Comparison of ENCODE assay signal across 8 cellular contexts in the genomic region with DNA sequence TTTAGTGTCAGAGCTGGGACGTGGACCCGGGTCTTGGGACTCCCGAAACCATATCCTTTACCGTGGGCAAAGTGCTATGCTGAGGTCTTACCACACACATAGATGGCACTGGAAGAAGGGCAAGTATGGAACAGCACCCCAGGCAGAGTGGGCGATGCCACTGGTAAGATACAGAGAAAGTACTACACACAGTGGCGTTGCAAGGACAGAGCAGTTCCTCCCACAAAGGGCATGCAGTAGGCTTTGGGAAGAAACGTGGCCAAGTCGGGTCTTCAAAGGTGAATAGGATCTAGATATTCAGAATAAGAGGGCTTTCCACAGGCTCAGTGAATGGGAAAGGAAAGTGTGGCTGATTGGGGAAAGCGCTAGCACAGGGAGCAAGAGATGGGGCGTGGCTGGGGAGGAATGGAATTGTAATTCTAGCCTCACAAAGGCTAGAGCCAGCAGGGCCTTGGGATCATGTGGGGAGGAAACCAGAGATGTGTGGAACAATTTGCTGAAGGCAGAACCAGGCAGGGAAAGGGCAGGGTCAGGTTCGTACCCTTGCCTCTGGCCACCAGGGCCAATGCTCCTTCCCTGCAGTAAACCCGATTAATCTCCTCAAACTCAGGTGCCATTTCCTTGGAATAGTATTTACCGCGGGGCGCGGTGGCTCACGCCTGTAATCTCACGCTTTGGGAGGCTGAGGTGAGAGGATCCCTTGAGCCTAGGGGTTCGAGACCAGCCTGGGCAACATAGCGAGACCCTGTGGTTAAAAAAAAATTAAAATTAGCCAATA. TPM values are rescaled to one million over a fixed set of nuclear protein-coding genes. Genes with fewer than 3 reads are reported as not detected.
DNase-seq lines count a peak whose midpoint lies in the region; ATAC-seq and TF ChIP-seq lines count a peak whose summit lies in the region.

No MANE protein-coding gene starts in this region.

- H2AK5ac ChIP-seq in trophoblast cell (ENCODE audit: low read length): peak overlapping the region; percentile 71

- no peak overlapping the region for H3K4ac ChIP-seq in trophoblast cell (ENCODE audit: low read depth, low read length)

- CTCF ChIA-PET in activated CD4-positive, alpha-beta T cell treated with anti-CD3 and anti-CD28 coated beads, Interleukin-2, amount 10 ng/mL, durations not matched to agents 7 days and 5 days (lab: Charles Lee): interaction anchor here (0.6 to 3.7 kb wide), 10 partner anchors 8 to 30 kb away, joined by 3 to 13 read pairs (median 8); no protein-coding TSS in a partner anchor

- peaks cover 18% of the 10 kb centered on the region for H3K79me1 ChIP-seq in trophoblast cell (ENCODE audit: low read length)

- H3K14ac ChIP-seq in trophoblast cell (ENCODE audit: low read length): peak overlapping the region; percentile 20

- H3K4me3 ChIP-seq in trophoblast cell (ENCODE audit: low read depth, low read length): peak overlapping the region; percentile 11

- peaks cover 7% of the 10 kb centered on the region for H3K79me2 ChIP-seq in trophoblast cell (ENCODE audit: control insufficient read depth, insufficient read depth, low read length, poor library complexity)

- no CpG with 5 or more reads among the region's 20 CpGs for WGBS in trophoblast cell (ENCODE audit: extremely low coverage, insufficient coverage, insufficient read length)

- POLR2A ChIA-PET in activated CD4-positive, alpha-beta T cell treated with anti-CD3 and anti-CD28 coated beads, Interleukin-2, amount 10 ng/mL, durations not matched to agents 7 days and 5 days (lab: Charles Lee): interaction anchor here (0.6 to 1.4 kb wide), 3 partner anchors 10 to 17 kb away, joined by 4 to 7 read pairs (median 5); no protein-coding TSS in a partner anchor

- H4K91ac ChIP-seq in trophoblast cell (ENCODE audit: low read depth, low read length): peak overlapping the region; percentile 70

- no peak overlapping the region for H2BK120ac ChIP-seq in trophoblast cell (ENCODE audit: insufficient read depth, low read length, poor library complexity)

- H3K23ac ChIP-seq in trophoblast cell (ENCODE audit: low read length): no peak overlapping the region

- no peak overlapping the region for H3K18ac ChIP-seq in trophoblast cell (ENCODE audit: low read length)

- H3K27me3 Mint-ChIP-seq in activated CD4-positive, alpha-beta T cell treated with anti-CD3 and anti-CD28 coated beads, Interleukin-2, amount 10 ng/mL, durations not matched to agents 7 days and 5 days: no peaks in the 10 kb centered on the region

- H3K36me3 ChIP-seq in trophoblast cell (ENCODE audit: control insufficient read depth in 1 of 2, insufficient read depth in 2 of 2, low read length in 2 of 2): no peaks in the 10 kb centered on the region

- H3K9ac ChIP-seq in trophoblast cell (ENCODE audit: low read length): peak overlapping the region; percentile 30

- H2BK12ac ChIP-seq in trophoblast cell (ENCODE audit: low read length): peak overlapping the region; percentile 63

- H3K27ac ChIP-seq in VCaP (peak overlapping the region; percentile 95), foreskin keratinocyte (peak overlapping the region; percentile 95), trophoblast cell (ENCODE audit: low read depth, low read length) (peak overlapping the region; percentile 58)

- no peak for ATAC-seq in foreskin keratinocyte
- ATAC-seq in HG02623 (IDR thresholded peaks at IDR 0.05; ENCODE audit: unreplicated experiment): no peak

- peak overlapping the region; percentile 24 for H2BK5ac ChIP-seq in trophoblast cell (ENCODE audit: low read depth, low read length, poor library complexity)

- H2AFZ ChIP-seq in trophoblast cell (ENCODE audit: insufficient read depth, low read length, poor library complexity): no peak overlapping the region

- H3K9me3 ChIP-seq in trophoblast cell (ENCODE audit: insufficient read depth, low read depth, low read length): no peaks in the 10 kb centered on the region

- no peak for DNase-seq in activated CD4-positive, alpha-beta T cell treated with anti-CD3 and anti-CD28 coated beads, Interleukin-2, amount 10 ng/mL, durations not matched to agents 7 days and 5 days
- DNase-seq in activated CD4-positive, alpha-beta T cell treated with anti-CD3 and anti-CD28 coated beads, Interleukin-2, amount 50 U/mL, for 4 hours: no peak
- DNase-seq in foreskin keratinocyte: no peak
- DNase-seq in trophoblast cell: peak; percentile 81 to 84
- DNase-seq in COLO668 (lab: John Stamatoyannopoulos, UW; ENCODE audit: unreplicated experiment): no peak
- DNase-seq in DMS79 treated with DMSO at 0.1 percent for 48 hours (lab: John Stamatoyannopoulos, UW): no peak

- no peak overlapping the region for H4K12ac ChIP-seq in trophoblast cell (ENCODE audit: low read depth, low read length)

- peak overlapping the region; percentile 64 for H4K8ac ChIP-seq in trophoblast cell (ENCODE audit: low read depth, low read length)

- peak overlapping the region; percentile 100 for H3K27ac Mint-ChIP-seq in activated CD4-positive, alpha-beta T cell treated with anti-CD3 and anti-CD28 coated beads, Interleukin-2, amount 10 ng/mL, durations not matched to agents 7 days and 5 days

- peak overlapping the region; percentile 93 for H3K4me3 Mint-ChIP-seq in activated CD4-positive, alpha-beta T cell treated with anti-CD3 and anti-CD28 coated beads, Interleukin-2, amount 10 ng/mL, durations not matched to agents 7 days and 5 days

- H3K36me3 Mint-ChIP-seq in activated CD4-positive, alpha-beta T cell treated with anti-CD3 and anti-CD28 coated beads, Interleukin-2, amount 10 ng/mL, durations not matched to agents 7 days and 5 days (ENCODE audit: low read depth): no peaks in the 10 kb centered on the region

- H3K27me3 ChIP-seq in foreskin keratinocyte (no peaks in the 10 kb centered on the region), trophoblast cell (ENCODE audit: insufficient read depth, low read length) (no peaks in the 10 kb centered on the region)

- H3K4me1 ChIP-seq in foreskin keratinocyte (no peaks in the 10 kb centered on the region), trophoblast cell (ENCODE audit: control insufficient read depth in 1 of 2, insufficient read depth in 2 of 2, low read length in 2 of 2) (peaks cover 13 to 17% of the 10 kb centered on the region in 2 experiments)

- H3K9me3 Mint-ChIP-seq in activated CD4-positive, alpha-beta T cell treated with anti-CD3 and anti-CD28 coated beads, Interleukin-2, amount 10 ng/mL, durations not matched to agents 7 days and 5 days: no peaks in the 10 kb centered on the region

- H3K4me1 Mint-ChIP-seq in activated CD4-positive, alpha-beta T cell treated with anti-CD3 and anti-CD28 coated beads, Interleukin-2, amount 10 ng/mL, durations not matched to agents 7 days and 5 days: peaks cover 78% of the 10 kb centered on the region

- H3K4me2 ChIP-seq in trophoblast cell (ENCODE audit: low read length): peak overlapping the region; percentile 97

- TF ChIP-seq CTCF in VCaP (conservative IDR thresholded peaks at IDR 0.05): no peak
- no peak for TF ChIP-seq CTCF in foreskin keratinocyte (conservative IDR thresholded peaks at IDR 0.05)

RNA-seq across cellular contexts. Expression of gene PCBP1, which starts 36.0 kb away (rescaled TPM):
- total RNA-seq in activated CD4-positive, alpha-beta T cell treated with anti-CD3 and anti-CD28 coated beads, Interleukin-2, amount 10 ng/mL, durations not matched to agents 7 days and 5 days: 100 to 1,000 TPM; 527 to 544 TPM
- 115 and 138 TPM in 2 replicates for total RNA-seq in foreskin keratinocyte
- 288 and 309 TPM in 2 replicates for polyA plus RNA-seq in foreskin keratinocyte
- polyA plus RNA-seq in trophoblast cell (2013): 407 and 419 TPM in 2 replicates

Comparison
In these comparisons a context has a peak if more than half of its experiments do, and no peak if none do; other contexts are left out.
1. DNase-seq: peak in trophoblast cell (2 of 2); none in activated CD4-positive, alpha-beta T cell treated with anti-CD3 and anti-CD28 coated beads, Interleukin-2, amount 10 ng/mL, durations not matched to agents 7 days and 5 days (single experiment), activated CD4-positive, alpha-beta T cell treated with anti-CD3 and anti-CD28 coated beads, Interleukin-2, amount 50 U/mL, for 4 hours (0 of 2), foreskin keratinocyte (0 of 2), COLO668 (single experiment) and DMS79 treated with DMSO at 0.1 percent for 48 hours (single experiment).
2. Peak in every context shown above with its lines, with median percentiles within 50 percentile points of each other: H3K27ac ChIP-seq.